In the genomic region with DNA sequence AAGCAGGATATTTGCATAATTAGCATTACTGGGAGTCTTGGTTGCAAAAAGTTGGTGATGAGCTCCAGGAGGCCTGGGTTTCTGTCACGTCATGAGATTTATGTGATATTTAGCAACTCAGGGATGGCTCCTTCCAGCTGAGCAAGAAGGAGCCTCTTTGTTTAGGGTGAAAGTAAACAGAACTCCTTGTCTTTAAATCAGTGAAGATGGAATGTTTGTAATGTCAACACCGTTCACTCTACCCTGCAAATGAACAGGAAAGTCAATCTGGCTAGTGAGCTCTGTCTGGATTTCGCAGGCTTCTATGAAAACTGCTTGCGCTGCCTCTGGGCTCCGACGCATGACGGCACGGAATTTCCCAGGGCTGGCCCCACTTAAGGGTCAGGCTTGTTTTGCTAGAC, we compare ENCODE assay signal across 17 cellular contexts.
A peak's percentile ranks its signal among the peaks of the same experiment; 100 is the strongest.
DNase-seq lines count a peak whose midpoint lies in the region; ATAC-seq and TF ChIP-seq lines count a peak whose summit lies in the region.
"Had no signal": no experiment of that assay in that cellular context is flagged by ENCODE, and none has a peak within 500 bp of the region (broad histone marks: within the 10 kb centered on the region; RNA-seq: fewer than 3 reads in every experiment).

No MANE protein-coding gene starts in this region.

- no peaks in the 10 kb centered on the region for H3K36me3 Mint-ChIP-seq in progenitor cell of endocrine pancreas (ENCODE audit: insufficient read depth)
- H3K36me3 Mint-ChIP-seq: T-cell had no signal

- H3K9ac ChIP-seq in SK-N-MC (ENCODE audit: insufficient read length) = peak overlapping the region; percentile 46

- H3K9me3 ChIP-seq in SK-N-MC (ENCODE audit: low read depth, low read length) = no peaks in the 10 kb centered on the region
- H3K9me3 ChIP-seq: BE2C, pancreas had no signal

- DNase-seq in ELF-1 (ENCODE audit: low read depth, low spot score) (peak; percentile 86), SK-N-MC (ENCODE audit: low read depth, low spot score) (peak; percentile 59), globus pallidus (ENCODE audit: low spot score) (peak; percentile 32), progenitor cell of endocrine pancreas (ENCODE audit: low spot score, unreplicated experiment) (no peak), NCI-H2227 treated with DMSO at 0.1 percent for 48 hours (lab: John Stamatoyannopoulos, UW) (no peak), NCI-H1694 treated with DMSO at 0.1 percent for 48 hours (lab: John Stamatoyannopoulos, UW) (no peak), T-helper 9 cell (no peak)
- DNase-seq: activated CD4-positive, alpha-beta T cell treated with anti-CD3 and anti-CD28 coated beads for 36 hours; activated T-cell treated with anti-CD3 and anti-CD28 coated beads, Interleukin-2, amount 50 U/mL, for 72 hours; BE2C; glutamatergic neuron; lower lobe of right lung; NCI-H510A; pancreas; T-cell had no signal

- H3K9me3 Mint-ChIP-seq in progenitor cell of endocrine pancreas (ENCODE audit: low read depth) = peaks cover 11% of the 10 kb centered on the region

- peak overlapping the region; percentile 78 for H3K27ac ChIP-seq in SK-N-MC
- H3K27ac ChIP-seq: lower lobe of right lung, pancreas had no signal

- peaks cover 17% of the 10 kb centered on the region for H3K4me1 Mint-ChIP-seq in progenitor cell of endocrine pancreas (ENCODE audit: low read depth)
- H3K4me1 Mint-ChIP-seq: activated CD4-positive, alpha-beta T cell treated with anti-CD3 and anti-CD28 coated beads for 36 hours; T-cell had no signal

- TF ChIP-seq CTCF in progenitor cell of endocrine pancreas (IDR thresholded peaks at IDR 0.05; ENCODE audit: unreplicated experiment) = no peak

- H3K4me3 Mint-ChIP-seq in progenitor cell of endocrine pancreas (ENCODE audit: low read depth) = peak overlapping the region; percentile 36
- H3K4me3 Mint-ChIP-seq: activated CD4-positive, alpha-beta T cell treated with anti-CD3 and anti-CD28 coated beads for 36 hours; activated T-cell treated with anti-CD3 and anti-CD28 coated beads, Interleukin-2, amount 50 U/mL, for 72 hours; T-cell had no signal

- peaks cover 8% of the 10 kb centered on the region for H3K27me3 Mint-ChIP-seq in progenitor cell of endocrine pancreas

- peak overlapping the region; percentile 69 for H3K4me3 ChIP-seq in SK-N-MC
- H3K4me3 ChIP-seq: HAP-1, lower lobe of right lung, pancreas had no signal

- ATAC-seq in GM21423 (IDR thresholded peaks at IDR 0.05; ENCODE audit: unreplicated experiment) = no peak
- ATAC-seq: activated CD4-positive, alpha-beta T cell treated with anti-CD3 and anti-CD28 coated beads for 36 hours; activated T-cell treated with anti-CD3 and anti-CD28 coated beads, Interleukin-2, amount 50 U/mL, for 72 hours; T-cell had no signal

- no peaks in the 10 kb centered on the region for H3K36me3 ChIP-seq in SK-N-MC (ENCODE audit: insufficient read depth, low read length)
- H3K36me3 ChIP-seq: BE2C, HAP-1, lower lobe of right lung, pancreas had no signal

- peak overlapping the region; percentile 78 for H3K27ac Mint-ChIP-seq in progenitor cell of endocrine pancreas
- H3K27ac Mint-ChIP-seq: activated CD4-positive, alpha-beta T cell treated with anti-CD3 and anti-CD28 coated beads for 36 hours; activated T-cell treated with anti-CD3 and anti-CD28 coated beads, Interleukin-2, amount 50 U/mL, for 72 hours; T-cell had no signal

Comparison
In these comparisons a context has a peak if more than half of its experiments do, and no peak if none do; other contexts are left out.
1. DNase-seq: peak in ELF-1 (single experiment), SK-N-MC (single experiment) and globus pallidus (single experiment); none in progenitor cell of endocrine pancreas (single experiment), NCI-H2227 treated with DMSO at 0.1 percent for 48 hours (single experiment), NCI-H1694 treated with DMSO at 0.1 percent for 48 hours (single experiment) and T-helper 9 cell (single experiment).